Comparison of ENCODE assay signal across 13 cellular contexts in genomic region chr19:35374031-35374430, GRCh38. TPM values are rescaled to one million over a fixed set of nuclear protein-coding genes. Genes with fewer than 3 reads are reported as not detected.
DNase-seq lines count a peak whose midpoint lies in the region; ATAC-seq, FAIRE-seq and TF ChIP-seq lines count a peak whose summit lies in the region.
"Not testable (repeated sequence)": the region's sequence is repeated elsewhere in the genome, so short reads cannot be mapped to it uniquely, and the experiment has no call there.
"Had no signal": no experiment of that assay in that cellular context is flagged by ENCODE, and none has a peak within 500 bp of the region (broad histone marks: within the 10 kb centered on the region; RNA-seq: fewer than 3 reads in every experiment).

No MANE protein-coding gene starts in this region.

- not testable (repeated sequence) for ATAC-seq in activated CD8-positive, alpha-beta T cell treated with anti-CD3 and anti-CD28 coated beads for 36 hours; GM12878; stimulated activated naive B cell treated with anti-CD40 and anti-IgM and Interleukin-4, amounts not matched to agents 10 μg/mL and 1 μg/mL and 100 μg/mL, for 72 hours (replicated peaks)

- not testable (repeated sequence) for H3K36me3 Mint-ChIP-seq in activated CD8-positive, alpha-beta T cell treated with anti-CD3 and anti-CD28 coated beads for 36 hours (ENCODE audit: low read depth); activated T-helper 1 cell treated with anti-CD3 and anti-CD28 coated beads, Interleukin-12 subunit alpha, Interleukin-12 subunit beta, Interleukin-2, Interleukin-4 antibody, amounts not matched to agents 30 ng/mL and 10 ng/mL and 1 ng/mL, durations not matched to agents 14 hours and 24 hours and 36 hours (ENCODE audit: low read depth); dendritic cell treated with granulocyte-macrophage colony-stimulating factor and Interleukin-4, amounts not matched to agents 40 ng/mL and 50 ng/mL, for 4 days (ENCODE audit: low read depth); nephron progenitor cell (ENCODE audit: low read depth); stimulated activated naive B cell treated with anti-CD40 and anti-IgM and Interleukin-4, amounts not matched to agents 10 μg/mL and 1 μg/mL and 100 μg/mL, for 72 hours

- CTCF ChIA-PET in HEK293 (lab: Yijun Ruan, JAX), result interaction anchor here (1.1 kb wide), 1 partner anchor 20 kb away, joined by 5 read pairs; no protein-coding TSS in a partner anchor
- CTCF ChIA-PET in activated CD8-positive, alpha-beta T cell treated with anti-CD3 and anti-CD28 coated beads for 36 hours (lab: Charles Lee), result interaction anchor here (1.0 to 2.2 kb wide), 4 partner anchors 16 to 136 kb away, joined by 3 to 7 read pairs (median 4); partner anchors contain the start of genes FFAR1 and FFAR3
- CTCF ChIA-PET in GM12878 (lab: Yijun Ruan, JAX), result interaction anchor here (0.9 to 1.2 kb wide), 5 partner anchors 21 to 121 kb away, joined by 4 to 7 read pairs (median 5); no protein-coding TSS in a partner anchor

- not testable (repeated sequence) for H3K27ac Mint-ChIP-seq in activated CD8-positive, alpha-beta T cell treated with anti-CD3 and anti-CD28 coated beads for 36 hours
- peak overlapping the region; percentile 8 for H3K27ac Mint-ChIP-seq in activated T-helper 1 cell treated with anti-CD3 and anti-CD28 coated beads, Interleukin-12 subunit alpha, Interleukin-12 subunit beta, Interleukin-2, Interleukin-4 antibody, amounts not matched to agents 30 ng/mL and 10 ng/mL and 1 ng/mL, durations not matched to agents 14 hours and 24 hours and 36 hours
- peak overlapping the region; percentile 75 for H3K27ac Mint-ChIP-seq in dendritic cell treated with granulocyte-macrophage colony-stimulating factor and Interleukin-4, amounts not matched to agents 40 ng/mL and 50 ng/mL, for 4 days
- peak overlapping the region; percentile 33 for H3K27ac Mint-ChIP-seq in nephron progenitor cell
- peak overlapping the region; percentile 20 for H3K27ac Mint-ChIP-seq in stimulated activated naive B cell treated with anti-CD40 and anti-IgM and Interleukin-4, amounts not matched to agents 10 μg/mL and 1 μg/mL and 100 μg/mL, for 72 hours

- POLR2A ChIA-PET in HEK293 (lab: Yijun Ruan, JAX) (interaction anchor here (0.6 kb wide), 1 partner anchor 24 kb away, joined by 6 read pairs; no protein-coding TSS in a partner anchor), GM12878 (lab: Charles Lee) (interaction anchor here (0.9 to 1.6 kb wide), 4 partner anchors 12 to 44 kb away, joined by 3 to 9 read pairs (median 5); no protein-coding TSS in a partner anchor)
- POLR2A ChIA-PET in activated CD8-positive, alpha-beta T cell treated with anti-CD3 and anti-CD28 coated beads for 36 hours (lab: Charles Lee), result interaction anchor here (1.2 kb wide), 1 partner anchor 19 kb away, joined by 3 read pairs; no protein-coding TSS in a partner anchor

- not testable (repeated sequence) for TF ChIP-seq EP300 in GM12878 (IDR thresholded peaks at IDR 0.05; ENCODE audit: borderline replicate concordance in 1 of 2, control insufficient read depth in 1 of 2, low read depth in 2 of 2, low read length in 2 of 2)

- H3K9me3 Mint-ChIP-seq in activated CD8-positive, alpha-beta T cell treated with anti-CD3 and anti-CD28 coated beads for 36 hours; activated T-helper 1 cell treated with anti-CD3 and anti-CD28 coated beads, Interleukin-12 subunit alpha, Interleukin-12 subunit beta, Interleukin-2, Interleukin-4 antibody, amounts not matched to agents 30 ng/mL and 10 ng/mL and 1 ng/mL, durations not matched to agents 14 hours and 24 hours and 36 hours; dendritic cell treated with granulocyte-macrophage colony-stimulating factor and Interleukin-4, amounts not matched to agents 40 ng/mL and 50 ng/mL, for 4 days: not testable (repeated sequence)
- peaks cover 43% of the 10 kb centered on the region for H3K9me3 Mint-ChIP-seq in nephron progenitor cell
- H3K9me3 Mint-ChIP-seq in stimulated activated naive B cell treated with anti-CD40 and anti-IgM and Interleukin-4, amounts not matched to agents 10 μg/mL and 1 μg/mL and 100 μg/mL, for 72 hours, result peaks cover 7 to 14% of the 10 kb centered on the region in 2 donors

- BruUV-seq in GM12878 (replicated peaks; lab: Mats Ljungman, UMichigan), result not testable (repeated sequence)

- not testable (repeated sequence) for TF ChIP-seq CTCF in HEK293 (tag by site-specific recombination; IDR thresholded peaks at IDR 0.05); GM12878 (IDR thresholded peaks at IDR 0.05 in 2 of 3, conservative IDR thresholded peaks at IDR 0.05 in 1 of 3; ENCODE audit: control insufficient read depth in 2 of 3, extremely low read depth in 1 of 3, insufficient read depth in 1 of 3, low read depth in 3 of 3, low read length in 3 of 3); nephron progenitor cell (IDR thresholded peaks at IDR 0.05)
- TF ChIP-seq CTCF in activated CD8-positive, alpha-beta T cell treated with anti-CD3 and anti-CD28 coated beads for 36 hours (IDR thresholded peaks at IDR 0.05), result peak; percentile 18

- intact Hi-C loops in activated CD8-positive, alpha-beta T cell treated with anti-CD3 and anti-CD28 coated beads for 36 hours (cut with micrococcal nuclease); activated T-helper 1 cell treated with anti-CD3 and anti-CD28 coated beads, Interleukin-12 subunit alpha, Interleukin-12 subunit beta, Interleukin-2, Interleukin-4 antibody, amounts not matched to agents 30 ng/mL and 10 ng/mL and 1 ng/mL, durations not matched to agents 14 hours and 24 hours and 36 hours (cut with micrococcal nuclease); GM12878 (cut with micrococcal nuclease; ENCODE audit: unreplicated experiment); dendritic cell treated with granulocyte-macrophage colony-stimulating factor and Interleukin-4, amounts not matched to agents 40 ng/mL and 50 ng/mL, for 4 days (cut with micrococcal nuclease): not testable (repeated sequence)

- not testable (repeated sequence) for H3K4me1 ChIP-seq in HEK293 (ENCODE audit: control insufficient read depth, insufficient read depth, low read length)
- H3K4me1 ChIP-seq in GM12878 (ENCODE audit: control insufficient read depth, insufficient read depth, low read length), result peaks cover 31% of the 10 kb centered on the region

- FAIRE-seq in GM12878 (lab: Jason Lieb, UNC), result not testable (repeated sequence)

- not testable (repeated sequence) for DNase-seq in activated CD8-positive, alpha-beta T cell treated with anti-CD3 and anti-CD28 coated beads for 36 hours; activated T-helper 1 cell treated with anti-CD3 and anti-CD28 coated beads, Interleukin-12 subunit alpha, Interleukin-12 subunit beta, Interleukin-2, Interleukin-4 antibody, amounts not matched to agents 30 ng/mL and 10 ng/mL and 1 ng/mL, durations not matched to agents 14 hours and 24 hours and 36 hours (ENCODE audit: low spot score); GM12878 (ENCODE audit: low read depth, low spot score); nephron progenitor cell; stimulated activated naive B cell treated with anti-CD40 and anti-IgM and Interleukin-4, amounts not matched to agents 10 μg/mL and 1 μg/mL and 100 μg/mL, for 72 hours

- H4K20me1 ChIP-seq in GM12878 (ENCODE audit: control insufficient read depth, insufficient read depth), result not testable (repeated sequence)

- not testable (repeated sequence) for H3K79me2 ChIP-seq in GM12878 (ENCODE audit: control insufficient read depth, insufficient read depth, low read length)

- not testable (repeated sequence) for H3K36me3 ChIP-seq in HEK293 (ENCODE audit: control insufficient read depth in 2 of 2, insufficient read depth in 1 of 2, low read length in 2 of 2); GM12878 (ENCODE audit: control insufficient read depth in 2 of 2, insufficient read depth in 2 of 2, low read length in 1 of 2)

- TF ChIP-seq POLR2A in GM12878 (IDR thresholded peaks at IDR 0.05; ENCODE audit: low read depth, low read length), result not testable (repeated sequence)

- not testable (repeated sequence) for H3K27ac ChIP-seq in HEK293 (ENCODE audit: extremely low read depth, low read depth, low read length); GM12878 (ENCODE audit: control insufficient read depth, insufficient read depth)

- TF ChIP-seq RAD21 in GM12878 (IDR thresholded peaks at IDR 0.05; ENCODE audit: insufficient read depth, low read depth, low read length), result not testable (repeated sequence)

- H3K4me3 ChIP-seq in HEK293 (ENCODE audit: low read depth, low read length); GM12878: not testable (repeated sequence)

- SMC1A ChIA-PET in GM12878 (lab: Charles Lee; ENCODE audit: uncharacterized antibody, unreplicated experiment), result interaction anchor here (0.7 to 5.4 kb wide), 10 partner anchors 9 to 95 kb away, joined by 3 to 74 read pairs (median 6); partner anchors contain the start of gene FFAR3

- H3K9ac ChIP-seq in GM12878 (ENCODE audit: control insufficient read depth, insufficient read depth, low read length), result not testable (repeated sequence)

- peaks cover 11% of the 10 kb centered on the region for H3K9me3 ChIP-seq in HEK293 (ENCODE audit: control insufficient read depth, insufficient read depth, low read depth, low read length)
- H3K9me3 ChIP-seq in GM12878 (replicated peaks; ENCODE audit: control insufficient read depth, insufficient read depth, low read length), result not testable (repeated sequence)

- H3K4me2 ChIP-seq in GM12878 (ENCODE audit: control insufficient read depth, insufficient read depth), result not testable (repeated sequence)

- H3K27me3 ChIP-seq in GM12878 (replicated peaks in 1 of 2; ENCODE audit: control insufficient read depth in 2 of 2, insufficient read depth in 2 of 2, low read length in 1 of 2), result not testable (repeated sequence)

- in situ Hi-C loops in GM12878 (cut with MboI), result not testable (repeated sequence)

- not testable (repeated sequence) for H2AFZ ChIP-seq in GM12878 (ENCODE audit: control insufficient read depth, low read depth, low read length)

- peaks cover 21% of the 10 kb centered on the region for H3K4me1 Mint-ChIP-seq in activated CD8-positive, alpha-beta T cell treated with anti-CD3 and anti-CD28 coated beads for 36 hours (ENCODE audit: low read depth)
- H3K4me1 Mint-ChIP-seq in activated T-helper 1 cell treated with anti-CD3 and anti-CD28 coated beads, Interleukin-12 subunit alpha, Interleukin-12 subunit beta, Interleukin-2, Interleukin-4 antibody, amounts not matched to agents 30 ng/mL and 10 ng/mL and 1 ng/mL, durations not matched to agents 14 hours and 24 hours and 36 hours (ENCODE audit: low read depth), result peaks cover 11% of the 10 kb centered on the region
- peaks cover 38% of the 10 kb centered on the region for H3K4me1 Mint-ChIP-seq in dendritic cell treated with granulocyte-macrophage colony-stimulating factor and Interleukin-4, amounts not matched to agents 40 ng/mL and 50 ng/mL, for 4 days (ENCODE audit: low read depth)
- peaks cover 33% of the 10 kb centered on the region for H3K4me1 Mint-ChIP-seq in nephron progenitor cell
- peaks cover 26 to 45% of the 10 kb centered on the region in 2 donors for H3K4me1 Mint-ChIP-seq in stimulated activated naive B cell treated with anti-CD40 and anti-IgM and Interleukin-4, amounts not matched to agents 10 μg/mL and 1 μg/mL and 100 μg/mL, for 72 hours

- RAD21 ChIA-PET in GM12878 (lab: Charles Lee; ENCODE audit: unreplicated experiment), result interaction anchor here (0.6 to 5.8 kb wide), 10 partner anchors 19 to 135 kb away, joined by 3 to 90 read pairs (median 5); partner anchors contain the start of gene FFAR1

- not testable (repeated sequence) for H3K4me3 Mint-ChIP-seq in activated CD8-positive, alpha-beta T cell treated with anti-CD3 and anti-CD28 coated beads for 36 hours; activated T-helper 1 cell treated with anti-CD3 and anti-CD28 coated beads, Interleukin-12 subunit alpha, Interleukin-12 subunit beta, Interleukin-2, Interleukin-4 antibody, amounts not matched to agents 30 ng/mL and 10 ng/mL and 1 ng/mL, durations not matched to agents 14 hours and 24 hours and 36 hours; dendritic cell treated with granulocyte-macrophage colony-stimulating factor and Interleukin-4, amounts not matched to agents 40 ng/mL and 50 ng/mL, for 4 days; nephron progenitor cell; stimulated activated naive B cell treated with anti-CD40 and anti-IgM and Interleukin-4, amounts not matched to agents 10 μg/mL and 1 μg/mL and 100 μg/mL, for 72 hours

- not testable (repeated sequence) for H3K27me3 Mint-ChIP-seq in activated CD8-positive, alpha-beta T cell treated with anti-CD3 and anti-CD28 coated beads for 36 hours
- H3K27me3 Mint-ChIP-seq in activated T-helper 1 cell treated with anti-CD3 and anti-CD28 coated beads, Interleukin-12 subunit alpha, Interleukin-12 subunit beta, Interleukin-2, Interleukin-4 antibody, amounts not matched to agents 30 ng/mL and 10 ng/mL and 1 ng/mL, durations not matched to agents 14 hours and 24 hours and 36 hours (ENCODE audit: insufficient read depth), result peaks cover 13% of the 10 kb centered on the region
- H3K27me3 Mint-ChIP-seq in dendritic cell treated with granulocyte-macrophage colony-stimulating factor and Interleukin-4, amounts not matched to agents 40 ng/mL and 50 ng/mL, for 4 days, result peaks cover 33% of the 10 kb centered on the region
- peaks cover 23% of the 10 kb centered on the region for H3K27me3 Mint-ChIP-seq in nephron progenitor cell (ENCODE audit: low read depth, poor library complexity)
- peaks cover 9 to 16% of the 10 kb centered on the region in 2 donors for H3K27me3 Mint-ChIP-seq in stimulated activated naive B cell treated with anti-CD40 and anti-IgM and Interleukin-4, amounts not matched to agents 10 μg/mL and 1 μg/mL and 100 μg/mL, for 72 hours

RNA-seq across cellular contexts. Expression of gene GPR42, which starts 3.2 kb away (rescaled TPM):
- total RNA-seq in activated CD8-positive, alpha-beta T cell treated with anti-CD3 and anti-CD28 coated beads for 36 hours, result under 1 TPM; 0.18 to 0.56 TPM
- total RNA-seq in activated T-helper 1 cell treated with anti-CD3 and anti-CD28 coated beads, Interleukin-12 subunit alpha, Interleukin-12 subunit beta, Interleukin-2, Interleukin-4 antibody, amounts not matched to agents 30 ng/mL and 10 ng/mL and 1 ng/mL, durations not matched to agents 14 hours and 24 hours and 36 hours, result 0.20 TPM in 1 of 2 replicates, not detected in the other
- total RNA-seq in GM12878 (2013; cell fraction: nucleolus; rRNA removed), result not detected in 2 replicates
- total RNA-seq in GM12878 (2014; rRNA removed) (not detected in 2 replicates), GM12878 (2014; rRNA removed; fragmentation: Illumina TruSeq; extraction: Trizol) (not detected in 2 replicates), GM12878 (2021) (0.13 TPM in 1 of 2 replicates, not detected in the other)
- not detected for polyA plus RNA-seq in GM12878 (2011; ENCODE audit: low read depth)
- polyA plus RNA-seq in GM12878 (2011; rRNA removed) (not detected in 2 replicates), GM12878 (2014; fragmentation: Illumina TruSeq; extraction: Trizol) (not detected in 2 replicates), GM12878 (2014; fragmentation: Nextera tagmentation; extraction: Ambion mirVana) (not detected), GM12878 (2014; rRNA removed) (not detected in 2 replicates), GM12878 (2016; fragmentation: Nextera tagmentation; extraction: Ambion mirVana) (not detected)
- polyA plus RNA-seq in GM12878 (2011; cell fraction: cytosol; rRNA removed), result not detected in 2 replicates
- 0.10 TPM in 1 of 2 replicates, not detected in the other for polyA plus RNA-seq in GM12878 (2011; cell fraction: nucleus; rRNA removed)
- 0.25 TPM in 1 of 2 replicates, not detected in the other for polyA plus RNA-seq in GM12878 (2012)
- not detected in 2 replicates for polyA minus RNA-seq in GM12878 (2011; rRNA and poly(A)+ RNA removed)
- not detected in 2 replicates for polyA minus RNA-seq in GM12878 (2011; cell fraction: cytosol; rRNA and poly(A)+ RNA removed)
- not detected in 2 replicates for polyA minus RNA-seq in GM12878 (2011; cell fraction: nucleus; rRNA and poly(A)+ RNA removed)
- total RNA-seq: A673; Caco-2; Calu3; CD8-positive, alpha-beta T cell had no signal
- polyA plus RNA-seq: AG04450 had no signal

RNA-seq across cellular contexts. Expression of gene FFAR3, which starts 15.8 kb away (rescaled TPM):
- 1 to 10 TPM; 1.1 to 1.2 TPM for total RNA-seq in activated CD8-positive, alpha-beta T cell treated with anti-CD3 and anti-CD28 coated beads for 36 hours
- 0.20 and 0.36 TPM in 2 replicates for total RNA-seq in activated T-helper 1 cell treated with anti-CD3 and anti-CD28 coated beads, Interleukin-12 subunit alpha, Interleukin-12 subunit beta, Interleukin-2, Interleukin-4 antibody, amounts not matched to agents 30 ng/mL and 10 ng/mL and 1 ng/mL, durations not matched to agents 14 hours and 24 hours and 36 hours
- total RNA-seq in GM12878 (2013; cell fraction: nucleolus; rRNA removed), result 0.42 and 0.44 TPM in 2 replicates
- total RNA-seq in GM12878 (2014; rRNA removed) (not detected in 2 replicates), GM12878 (2014; rRNA removed; fragmentation: Illumina TruSeq; extraction: Trizol) (not detected in 2 replicates), GM12878 (2021) (0.18 TPM in 1 of 2 replicates, not detected in the other)
- not detected for polyA plus RNA-seq in GM12878 (2011; ENCODE audit: low read depth)
- polyA plus RNA-seq in GM12878 (2011; rRNA removed) (not detected in 2 replicates), GM12878 (2014; fragmentation: Illumina TruSeq; extraction: Trizol) (0.15 TPM in 1 of 2 replicates, not detected in the other), GM12878 (2014; fragmentation: Nextera tagmentation; extraction: Ambion mirVana) (not detected), GM12878 (2014; rRNA removed) (not detected in 2 replicates), GM12878 (2016; fragmentation: Nextera tagmentation; extraction: Ambion mirVana) (not detected)
- polyA plus RNA-seq in GM12878 (2011; cell fraction: cytosol; rRNA removed), result not detected in 2 replicates
- polyA plus RNA-seq in GM12878 (2011; cell fraction: nucleus; rRNA removed), result 0.12 and 0.36 TPM in 2 replicates
- 0.15 TPM in 1 of 2 replicates, not detected in the other for polyA plus RNA-seq in GM12878 (2012)
- polyA minus RNA-seq in GM12878 (2011; rRNA and poly(A)+ RNA removed), result not detected in 2 replicates
- not detected in 2 replicates for polyA minus RNA-seq in GM12878 (2011; cell fraction: cytosol; rRNA and poly(A)+ RNA removed)
- not detected in 2 replicates for polyA minus RNA-seq in GM12878 (2011; cell fraction: nucleus; rRNA and poly(A)+ RNA removed)
- total RNA-seq: Caco-2; Calu3; CD4-positive, alpha-beta T cell; CD8-positive, alpha-beta T cell had no signal
- polyA plus RNA-seq: AG04450 had no signal

RNA-seq across cellular contexts. Expression of gene FFAR1, which starts 26.3 kb away (rescaled TPM):
- total RNA-seq in activated CD8-positive, alpha-beta T cell treated with anti-CD3 and anti-CD28 coated beads for 36 hours, result not detected
- total RNA-seq in activated T-helper 1 cell treated with anti-CD3 and anti-CD28 coated beads, Interleukin-12 subunit alpha, Interleukin-12 subunit beta, Interleukin-2, Interleukin-4 antibody, amounts not matched to agents 30 ng/mL and 10 ng/mL and 1 ng/mL, durations not matched to agents 14 hours and 24 hours and 36 hours, result 0.12 and 0.18 TPM in 2 replicates
- 4.1 and 5.1 TPM in 2 replicates for total RNA-seq in GM12878 (2013; cell fraction: nucleolus; rRNA removed)
- total RNA-seq in GM12878 (2014; rRNA removed), result 0.27 and 0.28 TPM in 2 replicates
- total RNA-seq in GM12878 (2014; rRNA removed; fragmentation: Illumina TruSeq; extraction: Trizol), result 0.13 TPM in 1 of 2 replicates, not detected in the other
- 0.43 and 0.62 TPM in 2 replicates for total RNA-seq in GM12878 (2021)
- polyA plus RNA-seq in GM12878 (2011; ENCODE audit: low read depth), result 0.92 TPM
- 0.13 and 0.15 TPM in 2 replicates for polyA plus RNA-seq in GM12878 (2011; rRNA removed)
- polyA plus RNA-seq in GM12878 (2011; cell fraction: cytosol; rRNA removed), result 0.19 and 0.28 TPM in 2 replicates
- polyA plus RNA-seq in GM12878 (2011; cell fraction: nucleus; rRNA removed), result 1.5 TPM in 2 replicates
- 0.49 and 1.6 TPM in 2 replicates for polyA plus RNA-seq in GM12878 (2012)
- 0.10 TPM in 1 of 2 replicates, not detected in the other for polyA plus RNA-seq in GM12878 (2014; fragmentation: Illumina TruSeq; extraction: Trizol)
- polyA plus RNA-seq in GM12878 (2014; fragmentation: Nextera tagmentation; extraction: Ambion mirVana), result under 1 TPM; 0.05 to 0.07 TPM
- 0.32 and 0.51 TPM in 2 replicates for polyA plus RNA-seq in GM12878 (2014; rRNA removed)
- polyA plus RNA-seq in GM12878 (2016; fragmentation: Nextera tagmentation; extraction: Ambion mirVana), result not detected
- polyA minus RNA-seq in GM12878 (2011; rRNA and poly(A)+ RNA removed), result 0.26 TPM in 1 of 2 replicates, not detected in the other
- not detected in 2 replicates for polyA minus RNA-seq in GM12878 (2011; cell fraction: cytosol; rRNA and poly(A)+ RNA removed)
- 0.24 and 0.77 TPM in 2 replicates for polyA minus RNA-seq in GM12878 (2011; cell fraction: nucleus; rRNA and poly(A)+ RNA removed)
- total RNA-seq: A673; Caco-2; Calu3; CD4-positive, alpha-beta T cell had no signal
- polyA plus RNA-seq: AG04450 had no signal

RNA-seq across cellular contexts. Expression of gene CD22, which starts 45.0 kb away (rescaled TPM):
- total RNA-seq in activated CD8-positive, alpha-beta T cell treated with anti-CD3 and anti-CD28 coated beads for 36 hours, result 1 to 10 TPM; 2.3 to 2.8 TPM
- total RNA-seq in activated T-helper 1 cell treated with anti-CD3 and anti-CD28 coated beads, Interleukin-12 subunit alpha, Interleukin-12 subunit beta, Interleukin-2, Interleukin-4 antibody, amounts not matched to agents 30 ng/mL and 10 ng/mL and 1 ng/mL, durations not matched to agents 14 hours and 24 hours and 36 hours, result 4.7 and 5.1 TPM in 2 replicates
- total RNA-seq in GM12878 (2013; cell fraction: nucleolus; rRNA removed), result 1,882 and 2,109 TPM in 2 replicates
- total RNA-seq in GM12878 (2014; rRNA removed) (238 and 245 TPM in 2 replicates), GM12878 (2014; rRNA removed; fragmentation: Illumina TruSeq; extraction: Trizol) (124 and 140 TPM in 2 replicates), GM12878 (2021) (261 and 294 TPM in 2 replicates)
- 284 TPM for polyA plus RNA-seq in GM12878 (2011; ENCODE audit: low read depth)
- polyA plus RNA-seq in GM12878 (2011; rRNA removed) (216 and 271 TPM in 2 replicates), GM12878 (2014; fragmentation: Illumina TruSeq; extraction: Trizol) (288 and 344 TPM in 2 replicates), GM12878 (2014; fragmentation: Nextera tagmentation; extraction: Ambion mirVana) (10 to 100 TPM; 23.0 to 24.4 TPM), GM12878 (2014; rRNA removed) (316 and 325 TPM in 2 replicates), GM12878 (2016; fragmentation: Nextera tagmentation; extraction: Ambion mirVana) (10 to 100 TPM; 78.2 to 81.0 TPM)
- polyA plus RNA-seq in GM12878 (2011; cell fraction: cytosol; rRNA removed), result 276 and 316 TPM in 2 replicates
- 443 and 480 TPM in 2 replicates for polyA plus RNA-seq in GM12878 (2011; cell fraction: nucleus; rRNA removed)
- polyA plus RNA-seq in GM12878 (2012), result 310 and 327 TPM in 2 replicates
- 482 and 491 TPM in 2 replicates for polyA minus RNA-seq in GM12878 (2011; rRNA and poly(A)+ RNA removed)
- polyA minus RNA-seq in GM12878 (2011; cell fraction: cytosol; rRNA and poly(A)+ RNA removed), result 141 and 142 TPM in 2 replicates
- polyA minus RNA-seq in GM12878 (2011; cell fraction: nucleus; rRNA and poly(A)+ RNA removed), result 170 and 251 TPM in 2 replicates
- total RNA-seq: A673, Caco-2 had no signal
- polyA plus RNA-seq: AG04450 had no signal
